Comparison of ENCODE assay signal across 14 cellular contexts in the genomic region with DNA sequence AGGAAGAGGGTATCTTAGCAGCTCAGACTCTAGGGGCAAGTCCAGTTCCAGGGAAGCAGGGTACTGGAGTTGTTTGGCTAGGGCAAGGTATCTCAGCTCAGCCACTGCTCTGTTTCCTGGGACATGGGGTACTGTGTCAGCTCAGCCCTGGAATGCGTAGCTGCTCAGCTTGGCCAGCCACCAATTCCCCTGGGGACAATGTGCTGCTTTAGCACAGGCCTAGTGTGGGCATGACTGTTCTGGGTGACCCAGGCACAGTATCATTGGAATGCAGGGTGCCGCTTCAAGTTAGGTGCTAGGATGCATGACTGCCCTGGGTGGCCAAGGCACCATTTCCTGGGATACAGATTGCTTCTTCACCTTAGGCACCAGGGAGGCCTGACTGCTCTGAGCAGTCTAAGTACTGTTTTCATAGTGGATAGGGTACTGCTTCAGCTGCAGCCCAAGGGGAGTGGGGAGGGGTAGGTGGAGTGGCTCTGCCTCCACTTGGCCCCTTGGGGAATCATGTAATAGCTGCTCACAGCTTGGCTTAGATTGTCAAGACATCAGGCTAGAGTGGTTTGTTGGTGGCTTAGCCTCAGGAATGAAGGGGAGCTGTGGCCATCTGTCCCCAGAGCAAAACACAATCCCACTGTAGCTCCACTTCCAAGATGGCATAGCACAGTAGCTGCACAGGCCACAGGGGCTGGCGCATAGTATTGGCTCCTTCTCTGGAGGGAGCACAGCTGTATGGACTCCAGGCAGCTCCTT. TPM values are rescaled to one million over a fixed set of nuclear protein-coding genes. Genes with fewer than 3 reads are reported as not detected.
DNase-seq lines count a peak whose midpoint lies in the region; ATAC-seq, FAIRE-seq and TF ChIP-seq lines count a peak whose summit lies in the region.
"Had no signal": no experiment of that assay in that cellular context is flagged by ENCODE, and none has a peak within 500 bp of the region (broad histone marks: within the 10 kb centered on the region; RNA-seq: fewer than 3 reads in every experiment).

No MANE protein-coding gene starts in this region.

- no peak overlapping the region for H2AFZ ChIP-seq in HepG2 (ENCODE audit: low read length)

- H3K4me2 ChIP-seq in HepG2 (ENCODE audit: low read depth, low read length), result no peak overlapping the region

- H3K36me3 ChIP-seq in right lobe of liver, result peaks cover 7 to 51% (median 18%) of the 10 kb centered on the region in 4 donors
- peaks cover 23 to 71% of the 10 kb centered on the region in 2 experiments for H3K36me3 ChIP-seq in HepG2 (replicated peaks in 1 of 2; ENCODE audit: control insufficient read depth in 1 of 2, insufficient read depth in 2 of 2, low read length in 2 of 2)

- peak in 1 of 3 donors; percentile 60 for DNase-seq in right lobe of liver
- DNase-seq in HepG2 (ENCODE audit: low spot score), result no peak
- peak; percentile 33 for DNase-seq in fibroblast of gingiva (ENCODE audit: low read depth)
- peak; percentile 87 for DNase-seq in myocyte (ENCODE audit: low read depth)
- DNase-seq in NCI-H1048 (lab: John Stamatoyannopoulos, UW), result no peak
- no peak for DNase-seq in T-helper 2 cell
- no peak for DNase-seq in NCI-H187 (lab: John Stamatoyannopoulos, UW)
- DNase-seq: ACHN, stomach had no signal

- FAIRE-seq in HepG2 (lab: Jason Lieb, UNC), result no peak
- FAIRE-seq: endothelial cell of umbilical vein, G401.6 had no signal

- H3K27ac ChIP-seq in right lobe of liver, result no peak overlapping the region
- H3K27ac ChIP-seq in HepG2 (ENCODE audit: extremely low read length, insufficient read depth, low read length), result no peak overlapping the region
- H3K27ac ChIP-seq: stomach had no signal

- TF ChIP-seq EP300 in HepG2 (IDR thresholded peaks at IDR 0.05; ENCODE audit: low read depth in 2 of 2, low read length in 2 of 2) (no peak), HepG2 (CRISPR knock-in tag; IDR thresholded peaks at IDR 0.05; ENCODE audit: borderline replicate concordance) (no peak)

- in situ Hi-C loops in HepG2 (cut with HindIII; ENCODE audit: extremely low pct_ligation_motif_present, low pct_unique_long_range_greater_than_20kb), result no loop called here

- no peaks in the 10 kb centered on the region for H3K27me3 ChIP-seq in right lobe of liver
- H3K27me3 ChIP-seq in HepG2 (ENCODE audit: control insufficient read depth in 1 of 2, insufficient read depth in 2 of 2, low read length in 2 of 2), result no peaks in the 10 kb centered on the region
- H3K27me3 ChIP-seq: stomach had no signal

- H3K79me2 ChIP-seq in HepG2 (ENCODE audit: insufficient read depth, low read length), result no peaks in the 10 kb centered on the region

- TF ChIP-seq RAD21 in HepG2 (CRISPR knock-in tag; IDR thresholded peaks at IDR 0.05), result no peak

- peak; percentile 13 to 81 (median 56) for ATAC-seq in right lobe of liver
- no peak for ATAC-seq in HepG2
- no peak for ATAC-seq in GM21526 (IDR thresholded peaks at IDR 0.05; ENCODE audit: low FRiP score, unreplicated experiment)

- H3K4me1 ChIP-seq in right lobe of liver, result peaks cover 0 to 25% (median 8%) of the 10 kb centered on the region in 4 donors
- no peaks in the 10 kb centered on the region for H3K4me1 ChIP-seq in HepG2 (ENCODE audit: insufficient read depth, low read length)
- H3K4me1 ChIP-seq: stomach had no signal

- BruUV-seq in HepG2 (replicated peaks; lab: Mats Ljungman, UMichigan), result no TSS peak

- no peak for TF ChIP-seq CTCF in right lobe of liver (IDR thresholded peaks at IDR 0.05)
- TF ChIP-seq CTCF in HepG2 (CRISPR knock-in tag; IDR thresholded peaks at IDR 0.05), result no peak

- CTCF ChIA-PET in HepG2 (lab: Yijun Ruan, JAX; ENCODE audit: low intra/inter-chr PET ratio, low total read pairs), result no interaction called here

- intact Hi-C loops in right lobe of liver (cut with DNase I) (no loop called here), HepG2 (cut with micrococcal nuclease; ENCODE audit: unreplicated experiment) (no loop called here)

- no peak overlapping the region for H3K4me3 ChIP-seq in right lobe of liver
- no peak overlapping the region for H3K4me3 ChIP-seq in HepG2 (replicated peaks in 1 of 3; ENCODE audit: insufficient read depth in 1 of 3, low read depth in 2 of 3, low read length in 3 of 3)
- H3K4me3 ChIP-seq: stomach had no signal

- TF ChIP-seq POLR2A in right lobe of liver (IDR thresholded peaks at IDR 0.05) (no peak), HepG2 (IDR thresholded peaks at IDR 0.05; ENCODE audit: insufficient read depth in 1 of 2, low read depth in 2 of 2, low read length in 2 of 2) (no peak)

- WGBS in right lobe of liver (ENCODE audit: insufficient coverage, low coverage, low lambda C conversion rate, missing lambda C conversion rate), result 100% methylated on average over 1 of the region's 3 CpGs
- WGBS in HepG2 (ENCODE audit: low lambda C conversion rate), result 100% methylated on average over 2 of the region's 3 CpGs

- POLR2A ChIA-PET in HepG2 (lab: Yijun Ruan, JAX), result no interaction called here

- H4K20me1 ChIP-seq in HepG2 (ENCODE audit: insufficient read depth, low read length), result no peaks in the 10 kb centered on the region

- no peak overlapping the region for H3K9ac ChIP-seq in HepG2 (ENCODE audit: insufficient read depth, low read depth, low read length)

- H3K9me3 ChIP-seq in right lobe of liver (no peaks in the 10 kb centered on the region), HepG2 (ENCODE audit: low read length) (peaks cover 5% of the 10 kb centered on the region)

RNA-seq across cellular contexts. Expression of gene MADD, which starts 36.0 kb away (rescaled TPM):
- total RNA-seq in right lobe of liver, result 10 to 100 TPM; 15.2 to 21.3 (median 16.8) TPM
- total RNA-seq in HepG2 (2016; rRNA removed; fragmentation: Illumina TruSeq; extraction: Trizol), result 16.4 and 18.0 TPM in 2 replicates
- 3.6 and 4.8 TPM in 2 replicates for total RNA-seq in HepG2 (2016; cell fraction: cytosol; rRNA removed; fragmentation: Illumina TruSeq; extraction: Trizol; ENCODE audit: low read depth)
- total RNA-seq in HepG2 (2016; cell fraction: insoluble cytoplasmic fraction; rRNA removed; fragmentation: Illumina TruSeq; extraction: Trizol), result 14.2 and 17.9 TPM in 2 replicates
- total RNA-seq in HepG2 (2016; cell fraction: membrane; rRNA removed; fragmentation: Illumina TruSeq; extraction: Trizol), result 5.8 and 6.9 TPM in 2 replicates
- total RNA-seq in HepG2 (2016; cell fraction: nucleus; rRNA removed; fragmentation: Illumina TruSeq; extraction: Trizol), result 21.5 and 24.2 TPM in 2 replicates
- 29.2 and 30.1 TPM in 2 replicates for polyA plus RNA-seq in HepG2 (2011; rRNA removed)
- polyA plus RNA-seq in HepG2 (2011; cell fraction: cytosol; rRNA removed), result 18.0 and 18.1 TPM in 2 replicates
- 70.7 and 85.3 TPM in 2 replicates for polyA plus RNA-seq in HepG2 (2011; cell fraction: nucleus; rRNA removed)
- polyA plus RNA-seq in HepG2 (2012), result 18.8 and 27.6 TPM in 2 replicates
- 0.83 and 0.84 TPM in 2 replicates for polyA plus RNA-seq in HepG2 (2016; cell fraction: cytosol; fragmentation: Illumina TruSeq; extraction: Trizol; ENCODE audit: low read depth)
- polyA plus RNA-seq in HepG2 (2016; cell fraction: insoluble cytoplasmic fraction; fragmentation: Illumina TruSeq; extraction: Trizol; ENCODE audit: low read depth), result 11.1 and 13.7 TPM in 2 replicates
- polyA plus RNA-seq in HepG2 (2016; cell fraction: membrane; fragmentation: Illumina TruSeq; extraction: Trizol; ENCODE audit: low read depth), result 2.4 TPM in 2 replicates
- polyA plus RNA-seq in HepG2 (2016; cell fraction: nucleus; fragmentation: Illumina TruSeq; extraction: Trizol; ENCODE audit: insufficient read depth, low read depth), result 52.0 and 53.3 TPM in 2 replicates
- polyA minus RNA-seq in HepG2 (2011; rRNA and poly(A)+ RNA removed; ENCODE audit: low replicate concordance), result 124 and 272 TPM in 2 replicates
- 14.4 and 19.1 TPM in 2 replicates for polyA minus RNA-seq in HepG2 (2011; cell fraction: cytosol; rRNA and poly(A)+ RNA removed)
- 40.8 and 44.3 TPM in 2 replicates for polyA minus RNA-seq in HepG2 (2011; cell fraction: nucleus; rRNA and poly(A)+ RNA removed)
- 41.0 and 54.4 TPM in 2 replicates for total RNA-seq in myocyte
- 28.5 TPM for polyA plus RNA-seq in myocyte (2012)

RNA-seq across cellular contexts. Expression of gene MYBPC3, which starts 46.6 kb away (rescaled TPM):
- total RNA-seq in right lobe of liver (under 1 TPM in 5 of 6 experiments, not detected in 1; 0.04 to 0.24 (median 0.13) TPM), HepG2 (2016; rRNA removed; fragmentation: Illumina TruSeq; extraction: Trizol) (not detected in 2 replicates), myocyte (not detected in 2 replicates)
- total RNA-seq in HepG2 (2016; cell fraction: cytosol; rRNA removed; fragmentation: Illumina TruSeq; extraction: Trizol; ENCODE audit: low read depth), result not detected in 2 replicates
- not detected in 2 replicates for total RNA-seq in HepG2 (2016; cell fraction: insoluble cytoplasmic fraction; rRNA removed; fragmentation: Illumina TruSeq; extraction: Trizol)
- total RNA-seq in HepG2 (2016; cell fraction: membrane; rRNA removed; fragmentation: Illumina TruSeq; extraction: Trizol), result not detected in 2 replicates
- total RNA-seq in HepG2 (2016; cell fraction: nucleus; rRNA removed; fragmentation: Illumina TruSeq; extraction: Trizol), result not detected in 2 replicates
- polyA plus RNA-seq in HepG2 (2011; rRNA removed), result 0.01 TPM in 1 of 2 replicates, not detected in the other
- not detected in 2 replicates for polyA plus RNA-seq in HepG2 (2011; cell fraction: cytosol; rRNA removed)
- not detected in 2 replicates for polyA plus RNA-seq in HepG2 (2011; cell fraction: nucleus; rRNA removed)
- polyA plus RNA-seq in HepG2 (2012), result not detected in 2 replicates
- polyA plus RNA-seq in HepG2 (2016; cell fraction: cytosol; fragmentation: Illumina TruSeq; extraction: Trizol; ENCODE audit: low read depth), result not detected in 2 replicates
- polyA plus RNA-seq in HepG2 (2016; cell fraction: insoluble cytoplasmic fraction; fragmentation: Illumina TruSeq; extraction: Trizol; ENCODE audit: low read depth), result not detected in 2 replicates
- polyA plus RNA-seq in HepG2 (2016; cell fraction: membrane; fragmentation: Illumina TruSeq; extraction: Trizol; ENCODE audit: low read depth), result not detected in 2 replicates
- polyA plus RNA-seq in HepG2 (2016; cell fraction: nucleus; fragmentation: Illumina TruSeq; extraction: Trizol; ENCODE audit: insufficient read depth, low read depth), result not detected in 2 replicates
- not detected in 2 replicates for polyA minus RNA-seq in HepG2 (2011; rRNA and poly(A)+ RNA removed; ENCODE audit: low replicate concordance)
- polyA minus RNA-seq in HepG2 (2011; cell fraction: cytosol; rRNA and poly(A)+ RNA removed), result not detected in 2 replicates
- not detected in 2 replicates for polyA minus RNA-seq in HepG2 (2011; cell fraction: nucleus; rRNA and poly(A)+ RNA removed)
- not detected for polyA plus RNA-seq in myocyte (2012)
- total RNA-seq: activated CD8-positive, alpha-beta memory T cell treated with anti-CD3 and anti-CD28 coated beads for 36 hours; endothelial cell of umbilical vein; natural killer cell treated with Interleukin-12 subunit alpha and Interleukin-12 subunit beta and Interleukin-15 and Interleukin-18, amount 100 ng/mL, for 72 hours had no signal
- polyA plus RNA-seq: endothelial cell of umbilical vein had no signal

RNA-seq across cellular contexts. Expression of gene NR1H3, which starts 48.1 kb away (rescaled TPM):
- total RNA-seq in right lobe of liver (10 to 100 TPM; 61.5 to 82.9 (median 67.3) TPM), HepG2 (2016; rRNA removed; fragmentation: Illumina TruSeq; extraction: Trizol) (36.5 and 41.8 TPM in 2 replicates), myocyte (9.9 and 11.3 TPM in 2 replicates)
- 22.0 and 26.3 TPM in 2 replicates for total RNA-seq in HepG2 (2016; cell fraction: cytosol; rRNA removed; fragmentation: Illumina TruSeq; extraction: Trizol; ENCODE audit: low read depth)
- 41.4 and 43.5 TPM in 2 replicates for total RNA-seq in HepG2 (2016; cell fraction: insoluble cytoplasmic fraction; rRNA removed; fragmentation: Illumina TruSeq; extraction: Trizol)
- total RNA-seq in HepG2 (2016; cell fraction: membrane; rRNA removed; fragmentation: Illumina TruSeq; extraction: Trizol), result 46.0 and 47.2 TPM in 2 replicates
- total RNA-seq in HepG2 (2016; cell fraction: nucleus; rRNA removed; fragmentation: Illumina TruSeq; extraction: Trizol), result 30.2 and 30.9 TPM in 2 replicates
- 102 and 115 TPM in 2 replicates for polyA plus RNA-seq in HepG2 (2011; rRNA removed)
- polyA plus RNA-seq in HepG2 (2011; cell fraction: cytosol; rRNA removed), result 63.3 and 100 TPM in 2 replicates
- 260 and 267 TPM in 2 replicates for polyA plus RNA-seq in HepG2 (2011; cell fraction: nucleus; rRNA removed)
- 31.6 and 34.5 TPM in 2 replicates for polyA plus RNA-seq in HepG2 (2012)
- 18.8 and 21.2 TPM in 2 replicates for polyA plus RNA-seq in HepG2 (2016; cell fraction: cytosol; fragmentation: Illumina TruSeq; extraction: Trizol; ENCODE audit: low read depth)
- polyA plus RNA-seq in HepG2 (2016; cell fraction: insoluble cytoplasmic fraction; fragmentation: Illumina TruSeq; extraction: Trizol; ENCODE audit: low read depth), result 29.3 and 35.1 TPM in 2 replicates
- polyA plus RNA-seq in HepG2 (2016; cell fraction: membrane; fragmentation: Illumina TruSeq; extraction: Trizol; ENCODE audit: low read depth), result 29.5 and 32.4 TPM in 2 replicates
- 72.4 and 72.5 TPM in 2 replicates for polyA plus RNA-seq in HepG2 (2016; cell fraction: nucleus; fragmentation: Illumina TruSeq; extraction: Trizol; ENCODE audit: insufficient read depth, low read depth)
- 123 and 184 TPM in 2 replicates for polyA minus RNA-seq in HepG2 (2011; rRNA and poly(A)+ RNA removed; ENCODE audit: low replicate concordance)
- 21.1 and 25.4 TPM in 2 replicates for polyA minus RNA-seq in HepG2 (2011; cell fraction: cytosol; rRNA and poly(A)+ RNA removed)
- polyA minus RNA-seq in HepG2 (2011; cell fraction: nucleus; rRNA and poly(A)+ RNA removed), result 36.3 and 39.8 TPM in 2 replicates
- 11.9 TPM for polyA plus RNA-seq in myocyte (2012)

RNA-seq across cellular contexts. Expression of gene ACP2, which starts 57.3 kb away (rescaled TPM):
- total RNA-seq in right lobe of liver (100 to 1,000 TPM in 2 of 6 experiments, 10 to 100 TPM in 4; 53.3 to 173 (median 64.1) TPM), HepG2 (2016; rRNA removed; fragmentation: Illumina TruSeq; extraction: Trizol) (7.8 and 20.2 TPM in 2 replicates), myocyte (34.8 and 60.8 TPM in 2 replicates)
- 4.1 and 4.5 TPM in 2 replicates for total RNA-seq in HepG2 (2016; cell fraction: cytosol; rRNA removed; fragmentation: Illumina TruSeq; extraction: Trizol; ENCODE audit: low read depth)
- 6.4 and 19.4 TPM in 2 replicates for total RNA-seq in HepG2 (2016; cell fraction: insoluble cytoplasmic fraction; rRNA removed; fragmentation: Illumina TruSeq; extraction: Trizol)
- 7.4 and 7.6 TPM in 2 replicates for total RNA-seq in HepG2 (2016; cell fraction: membrane; rRNA removed; fragmentation: Illumina TruSeq; extraction: Trizol)
- 22.3 and 27.4 TPM in 2 replicates for total RNA-seq in HepG2 (2016; cell fraction: nucleus; rRNA removed; fragmentation: Illumina TruSeq; extraction: Trizol)
- polyA plus RNA-seq in HepG2 (2011; rRNA removed), result 17.7 and 27.5 TPM in 2 replicates
- 11.6 and 12.5 TPM in 2 replicates for polyA plus RNA-seq in HepG2 (2011; cell fraction: cytosol; rRNA removed)
- 57.6 and 68.7 TPM in 2 replicates for polyA plus RNA-seq in HepG2 (2011; cell fraction: nucleus; rRNA removed)
- polyA plus RNA-seq in HepG2 (2012), result 14.7 and 15.9 TPM in 2 replicates
- 3.3 and 3.6 TPM in 2 replicates for polyA plus RNA-seq in HepG2 (2016; cell fraction: cytosol; fragmentation: Illumina TruSeq; extraction: Trizol; ENCODE audit: low read depth)
- polyA plus RNA-seq in HepG2 (2016; cell fraction: insoluble cytoplasmic fraction; fragmentation: Illumina TruSeq; extraction: Trizol; ENCODE audit: low read depth), result 6.0 and 8.7 TPM in 2 replicates
- polyA plus RNA-seq in HepG2 (2016; cell fraction: membrane; fragmentation: Illumina TruSeq; extraction: Trizol; ENCODE audit: low read depth), result 6.0 and 6.5 TPM in 2 replicates
- 38.9 and 42.1 TPM in 2 replicates for polyA plus RNA-seq in HepG2 (2016; cell fraction: nucleus; fragmentation: Illumina TruSeq; extraction: Trizol; ENCODE audit: insufficient read depth, low read depth)
- 55.8 and 92.1 TPM in 2 replicates for polyA minus RNA-seq in HepG2 (2011; rRNA and poly(A)+ RNA removed; ENCODE audit: low replicate concordance)
- 13.0 and 13.5 TPM in 2 replicates for polyA minus RNA-seq in HepG2 (2011; cell fraction: cytosol; rRNA and poly(A)+ RNA removed)
- 35.7 and 37.6 TPM in 2 replicates for polyA minus RNA-seq in HepG2 (2011; cell fraction: nucleus; rRNA and poly(A)+ RNA removed)
- 44.5 TPM for polyA plus RNA-seq in myocyte (2012)

Comparison
In these comparisons a context has a peak if more than half of its experiments do, and no peak if none do; other contexts are left out.
1. ATAC-seq: peak in right lobe of liver (4 of 4); none in HepG2 (single experiment) and GM21526 (single experiment).
2. DNase-seq: peak in fibroblast of gingiva (single experiment) and myocyte (single experiment); none in HepG2 (single experiment), NCI-H1048 (single experiment), T-helper 2 cell (0 of 5) and NCI-H187 (0 of 2).